ENCODE assay signal across 19 cellular contexts in the genomic region with DNA sequence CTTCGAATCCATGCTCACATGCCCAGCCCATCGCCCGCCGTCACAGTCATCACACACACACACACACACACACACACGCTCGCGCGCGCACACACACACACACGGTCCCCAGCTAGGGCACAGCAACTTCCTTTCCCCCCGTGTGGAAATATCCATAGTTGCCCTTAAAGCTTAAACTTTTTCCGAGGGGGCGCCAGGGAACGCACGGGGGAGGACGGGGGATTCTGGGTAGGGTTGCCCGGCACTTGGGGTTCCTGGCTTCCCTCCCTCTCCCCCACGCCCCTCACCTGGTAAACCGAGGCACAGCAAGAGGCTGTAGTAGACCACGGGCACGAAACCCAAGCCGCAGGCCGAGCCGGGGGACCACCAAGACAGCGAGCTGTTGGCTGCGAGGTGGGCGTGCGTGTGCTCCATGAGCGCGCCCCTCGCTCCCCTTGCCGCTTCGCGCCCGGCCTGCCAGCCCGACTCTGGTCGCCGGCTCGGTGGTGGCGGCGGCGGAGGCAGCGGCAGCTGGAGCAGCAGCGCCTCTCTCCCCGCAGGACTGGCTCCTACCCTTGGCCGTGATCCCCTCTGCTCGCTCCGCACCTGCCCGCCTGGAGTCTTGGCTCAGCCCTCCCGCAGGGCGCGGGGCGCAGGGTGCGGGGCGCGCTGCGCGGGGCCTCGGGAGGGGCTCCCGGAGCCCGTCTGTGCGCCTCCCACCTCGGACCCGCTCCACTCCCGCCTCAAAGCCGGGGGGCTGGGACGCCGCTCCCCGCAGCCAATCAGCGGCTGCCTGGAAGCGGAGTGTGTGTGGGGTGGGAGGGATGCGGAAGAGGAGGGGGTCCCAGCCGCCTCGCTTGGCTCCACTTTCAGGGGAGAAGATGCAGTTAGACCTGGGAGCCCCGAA. TPM values are rescaled to one million over a fixed set of nuclear protein-coding genes. Genes with fewer than 3 reads are reported as not detected.
DNase-seq lines count a peak whose midpoint lies in the region; ATAC-seq, FAIRE-seq and TF ChIP-seq lines count a peak whose summit lies in the region.
"Had no signal": no experiment of that assay in that cellular context is flagged by ENCODE, and none has a peak within 500 bp of the region (broad histone marks: within the 10 kb centered on the region; RNA-seq: fewer than 3 reads in every experiment).

A gene (minus strand): TSS at position 688 of the 886 bp plus-strand sequence. CDS start 274 bp downstream, at position 414.

- CTCF ChIA-PET in HepG2 (lab: Yijun Ruan, JAX; ENCODE audit: low intra/inter-chr PET ratio, low total read pairs), result no interaction called here

- no peak for TF ChIP-seq RAD21 in HepG2 (CRISPR knock-in tag; IDR thresholded peaks at IDR 0.05)

- H3K9me3 ChIP-seq in HepG2 (ENCODE audit: low read length) (peaks cover 5% of the 10 kb centered on the region; the same call in 1 of the 2 replicates), gastrocnemius medialis (no peaks in the 10 kb centered on the region)
- H3K9me3 ChIP-seq: lower lobe of right lung had no signal

- 29% methylated on average over 56 of the region's 75 CpGs for WGBS in HepG2 (ENCODE audit: low lambda C conversion rate)

- H3K79me2 ChIP-seq in GM23338 (replicated peaks; ENCODE audit: insufficient read depth), result no peaks in the 10 kb centered on the region; the same call in 1 of the 2 replicates
- H3K79me2 ChIP-seq in HepG2 (ENCODE audit: insufficient read depth, low read length), result no peaks in the 10 kb centered on the region

- DNase-seq in COLO668 (lab: John Stamatoyannopoulos, UW; ENCODE audit: unreplicated experiment) (peak; percentile 6), GM23338 (ENCODE audit: low spot score) (peak; percentile 78), ecto neural progenitor cell (ENCODE audit: low spot score) (peak; percentile 70), HepG2 (ENCODE audit: low spot score) (no peak), EL (no peak), Right ventricle myocardium inferior (ENCODE audit: missing footprints) (no peak), gastrocnemius medialis (no peak)
- DNase-seq: activated CD4-positive, alpha-beta T cell treated with anti-CD3 and anti-CD28 coated beads for 36 hours; activated naive CD4-positive, alpha-beta T cell treated with Interleukin-2 at 50 U/mL for 16 hours; AML-193; dermis blood vessel endothelial cell; lower lobe of right lung; naive thymus-derived CD8-positive, alpha-beta T cell; NCI-H1436 treated with DMSO at 0.1 percent for 48 hours; SHP77 treated with DMSO at 0.1 percent for 48 hours; stimulated activated CD4-positive, alpha-beta T cell treated with anti-CD3 and anti-CD28 coated beads, Interleukin-1b, Interleukin-23, amount 100 ng/mL, for 48 hours had no signal

- H3K36me3 Mint-ChIP-seq in GM23338 (ENCODE audit: low read depth), result peaks cover 13% of the 10 kb centered on the region
- H3K36me3 Mint-ChIP-seq: naive thymus-derived CD8-positive, alpha-beta T cell had no signal

- H3K4me3 Mint-ChIP-seq in GM23338, result peak within 1 kb of the TSS; percentile 79
- H3K4me3 Mint-ChIP-seq: activated CD4-positive, alpha-beta T cell treated with anti-CD3 and anti-CD28 coated beads for 36 hours; naive thymus-derived CD8-positive, alpha-beta T cell had no signal

- H3K27me3 Mint-ChIP-seq in GM23338 (ENCODE audit: insufficient read depth, low read depth, poor library complexity), result peaks cover 38% of the 10 kb centered on the region

- TF ChIP-seq POLR2A in HepG2 (IDR thresholded peaks at IDR 0.05; ENCODE audit: insufficient read depth in 1 of 2, low read depth in 2 of 2, low read length in 2 of 2) (no peak), gastrocnemius medialis (IDR thresholded peaks at IDR 0.05) (no peak)

- H3K9me2 ChIP-seq in GM23338 (ENCODE audit: insufficient read depth), result no peaks in the 10 kb centered on the region

- no TSS peak for BruUV-seq in HepG2 (replicated peaks; lab: Mats Ljungman, UMichigan)

- H3K27me3 ChIP-seq in GM23338 (ENCODE audit: insufficient read depth) (peaks cover 48% of the 10 kb centered on the region), HepG2 (ENCODE audit: control insufficient read depth in 1 of 2, insufficient read depth in 2 of 2, low read length in 2 of 2) (peaks cover 10 to 64% of the 10 kb centered on the region in 2 experiments; a peak in 3 of 5 replicates), gastrocnemius medialis (peaks cover 5 to 13% (median 6%) of the 10 kb centered on the region in 3 donors)

- H2AFZ ChIP-seq in GM23338 (peak within 1 kb of the TSS; percentile 90), HepG2 (ENCODE audit: low read length) (no peak within 1 kb of the TSS)

- POLR2A ChIA-PET in HepG2 (lab: Yijun Ruan, JAX), result no interaction called here

- H3K36me3 ChIP-seq in GM23338 (ENCODE audit: insufficient read depth) (peaks cover 1% of the 10 kb centered on the region; the same call in 1 of the 2 replicates), HepG2 (replicated peaks in 1 of 2; ENCODE audit: control insufficient read depth in 1 of 2, insufficient read depth in 2 of 2, low read length in 2 of 2) (no peaks in the 10 kb centered on the region), gastrocnemius medialis (no peaks in the 10 kb centered on the region)
- H3K36me3 ChIP-seq: lower lobe of right lung had no signal

- H4K20me1 ChIP-seq in GM23338 (replicated peaks; ENCODE audit: insufficient read depth), result no peaks in the 10 kb centered on the region; the same call in 1 of the 2 replicates
- H4K20me1 ChIP-seq in HepG2 (ENCODE audit: insufficient read depth, low read length), result no peaks in the 10 kb centered on the region

- H3K9ac ChIP-seq in HepG2 (ENCODE audit: insufficient read depth, low read depth, low read length), result no peak within 1 kb of the TSS

- H3K4me3 ChIP-seq in GM23338 (peak within 1 kb of the TSS; percentile 78), HepG2 (replicated peaks in 1 of 3; ENCODE audit: insufficient read depth in 1 of 3, low read depth in 2 of 3, low read length in 3 of 3) (no peak within 1 kb of the TSS), gastrocnemius medialis (no peak within 1 kb of the TSS)
- H3K4me3 ChIP-seq: lower lobe of right lung had no signal

- TF ChIP-seq EP300 in HepG2 (IDR thresholded peaks at IDR 0.05; ENCODE audit: low read depth in 2 of 2, low read length in 2 of 2) (no peak), HepG2 (CRISPR knock-in tag; IDR thresholded peaks at IDR 0.05; ENCODE audit: borderline replicate concordance) (no peak)

- no peak within 1 kb of the TSS for H3K27ac Mint-ChIP-seq in GM23338
- H3K27ac Mint-ChIP-seq: activated CD4-positive, alpha-beta T cell treated with anti-CD3 and anti-CD28 coated beads for 36 hours had no signal

- in situ Hi-C loops in HepG2 (cut with HindIII; ENCODE audit: extremely low pct_ligation_motif_present, low pct_unique_long_range_greater_than_20kb), result no loop called here
- in situ Hi-C loops in gastrocnemius medialis (cut with MboI; ENCODE audit: low sequenced_read_pairs in 4 of 4), result no loop called here

- peaks cover 8% of the 10 kb centered on the region; the same call in 2 of the 3 replicates for H3K9me3 Mint-ChIP-seq in GM23338

- ATAC-seq in GM23338, result peak; percentile 86
- ATAC-seq in HepG2, result peak; percentile 29; the same call in 1 of the 3 replicates
- ATAC-seq in Right ventricle myocardium inferior, result no peak
- no peak for ATAC-seq in gastrocnemius medialis
- no peak for ATAC-seq in GM21723 (IDR thresholded peaks at IDR 0.05; ENCODE audit: unreplicated experiment)
- ATAC-seq: activated CD4-positive, alpha-beta T cell treated with anti-CD3 and anti-CD28 coated beads for 36 hours; lower lobe of right lung; naive thymus-derived CD8-positive, alpha-beta T cell had no signal

- FAIRE-seq in HepG2 (lab: Jason Lieb, UNC), result no peak
- FAIRE-seq: GM19239 had no signal

- H3K4me1 ChIP-seq in GM23338 (ENCODE audit: insufficient read depth) (peaks cover 34% of the 10 kb centered on the region), HepG2 (ENCODE audit: insufficient read depth, low read length) (no peaks in the 10 kb centered on the region), gastrocnemius medialis (no peaks in the 10 kb centered on the region)
- H3K4me1 ChIP-seq: lower lobe of right lung had no signal

- no peak within 1 kb of the TSS for H3K27ac ChIP-seq in GM23338 (ENCODE audit: low read depth)
- H3K27ac ChIP-seq in HepG2 (ENCODE audit: extremely low read length, insufficient read depth, low read length), result no peak within 1 kb of the TSS
- H3K27ac ChIP-seq in gastrocnemius medialis, result no peak within 1 kb of the TSS
- H3K27ac ChIP-seq: lower lobe of right lung had no signal

- H3K4me1 Mint-ChIP-seq in GM23338, result peaks cover 26% of the 10 kb centered on the region
- H3K4me1 Mint-ChIP-seq: activated CD4-positive, alpha-beta T cell treated with anti-CD3 and anti-CD28 coated beads for 36 hours had no signal

- TF ChIP-seq CTCF in GM23338 (conservative IDR thresholded peaks at IDR 0.05; ENCODE audit: low read depth in 2 of 2), result no peak
- no peak for TF ChIP-seq CTCF in HepG2 (CRISPR knock-in tag; IDR thresholded peaks at IDR 0.05)
- no peak for TF ChIP-seq CTCF in gastrocnemius medialis (IDR thresholded peaks at IDR 0.05 in 4 of 5, conservative IDR thresholded peaks at IDR 0.05 in 1 of 5)

- H3K4me2 ChIP-seq in GM23338 (peak within 1 kb of the TSS; percentile 92), HepG2 (ENCODE audit: low read depth, low read length) (no peak within 1 kb of the TSS)

- intact Hi-C loops in HepG2 (cut with micrococcal nuclease; ENCODE audit: unreplicated experiment), result no loop called here
- intact Hi-C loops in Right ventricle myocardium inferior (cut with DNase I), result no loop called here
- intact Hi-C loops in gastrocnemius medialis (cut with DNase I; ENCODE audit: low total_unique reads), result no loop called here

- H3F3A ChIP-seq in GM23338 (replicated peaks; ENCODE audit: low read depth), result 0 out of 2 replicates have a peak, but pooled peaks cover 4% of the 10 kb centered on the region

RNA-seq across cellular contexts. Expression of the gene that starts here (rescaled TPM):
- total RNA-seq in GM23338 (2014; rRNA removed; shearing (Covaris generic)), result 1.8 and 2.3 TPM in 2 replicates
- polyA plus RNA-seq in GM23338 (2016; fragmentation: Nextera tagmentation; extraction: Ambion mirVana), result 0.31 and 0.66 TPM in 2 replicates
- total RNA-seq in HepG2 (2016; rRNA removed; fragmentation: Illumina TruSeq; extraction: Trizol), result not detected in 2 replicates
- not detected in 2 replicates for total RNA-seq in HepG2 (2016; cell fraction: cytosol; rRNA removed; fragmentation: Illumina TruSeq; extraction: Trizol; ENCODE audit: low read depth)
- not detected in 2 replicates for total RNA-seq in HepG2 (2016; cell fraction: insoluble cytoplasmic fraction; rRNA removed; fragmentation: Illumina TruSeq; extraction: Trizol)
- not detected in 2 replicates for total RNA-seq in HepG2 (2016; cell fraction: membrane; rRNA removed; fragmentation: Illumina TruSeq; extraction: Trizol)
- not detected in 2 replicates for total RNA-seq in HepG2 (2016; cell fraction: nucleus; rRNA removed; fragmentation: Illumina TruSeq; extraction: Trizol)
- not detected in 2 replicates for polyA plus RNA-seq in HepG2 (2011; rRNA removed)
- polyA plus RNA-seq in HepG2 (2011; cell fraction: cytosol; rRNA removed), result not detected in 2 replicates
- not detected in 2 replicates for polyA plus RNA-seq in HepG2 (2011; cell fraction: nucleus; rRNA removed)
- polyA plus RNA-seq in HepG2 (2012), result not detected in 2 replicates
- not detected in 2 replicates for polyA plus RNA-seq in HepG2 (2016; cell fraction: cytosol; fragmentation: Illumina TruSeq; extraction: Trizol; ENCODE audit: low read depth)
- polyA plus RNA-seq in HepG2 (2016; cell fraction: insoluble cytoplasmic fraction; fragmentation: Illumina TruSeq; extraction: Trizol; ENCODE audit: low read depth), result not detected in 2 replicates
- not detected in 2 replicates for polyA plus RNA-seq in HepG2 (2016; cell fraction: membrane; fragmentation: Illumina TruSeq; extraction: Trizol; ENCODE audit: low read depth)
- not detected in 2 replicates for polyA plus RNA-seq in HepG2 (2016; cell fraction: nucleus; fragmentation: Illumina TruSeq; extraction: Trizol; ENCODE audit: insufficient read depth, low read depth)
- polyA minus RNA-seq in HepG2 (2011; rRNA and poly(A)+ RNA removed; ENCODE audit: low replicate concordance), result not detected in 2 replicates
- polyA minus RNA-seq in HepG2 (2011; cell fraction: cytosol; rRNA and poly(A)+ RNA removed), result not detected in 2 replicates
- polyA minus RNA-seq in HepG2 (2011; cell fraction: nucleus; rRNA and poly(A)+ RNA removed), result not detected in 2 replicates
- not detected for total RNA-seq in Right ventricle myocardium inferior
- total RNA-seq in gastrocnemius medialis, result not detected
- total RNA-seq: activated CD4-positive, alpha-beta T cell treated with anti-CD3 and anti-CD28 coated beads for 36 hours; dermis blood vessel endothelial cell; fibroblast of lung; lower lobe of right lung; naive thymus-derived CD8-positive, alpha-beta T cell had no signal
- polyA plus RNA-seq: fibroblast of lung; naive thymus-derived CD8-positive, alpha-beta T cell had no signal

Comparison
In these comparisons a context has a peak if more than half of its experiments do, and no peak if none do; other contexts are left out.
1. Peak in ATAC-seq in HepG2; RNA of the gene not detected or under 1 TPM.
2. DNase-seq: peak in COLO668 (single experiment), GM23338 (single experiment) and ecto neural progenitor cell (single experiment); none in HepG2 (single experiment), EL (single experiment), Right ventricle myocardium inferior (single experiment) and gastrocnemius medialis (0 of 2).